ENCODE assay signal across 18 cellular contexts in the genomic region with DNA sequence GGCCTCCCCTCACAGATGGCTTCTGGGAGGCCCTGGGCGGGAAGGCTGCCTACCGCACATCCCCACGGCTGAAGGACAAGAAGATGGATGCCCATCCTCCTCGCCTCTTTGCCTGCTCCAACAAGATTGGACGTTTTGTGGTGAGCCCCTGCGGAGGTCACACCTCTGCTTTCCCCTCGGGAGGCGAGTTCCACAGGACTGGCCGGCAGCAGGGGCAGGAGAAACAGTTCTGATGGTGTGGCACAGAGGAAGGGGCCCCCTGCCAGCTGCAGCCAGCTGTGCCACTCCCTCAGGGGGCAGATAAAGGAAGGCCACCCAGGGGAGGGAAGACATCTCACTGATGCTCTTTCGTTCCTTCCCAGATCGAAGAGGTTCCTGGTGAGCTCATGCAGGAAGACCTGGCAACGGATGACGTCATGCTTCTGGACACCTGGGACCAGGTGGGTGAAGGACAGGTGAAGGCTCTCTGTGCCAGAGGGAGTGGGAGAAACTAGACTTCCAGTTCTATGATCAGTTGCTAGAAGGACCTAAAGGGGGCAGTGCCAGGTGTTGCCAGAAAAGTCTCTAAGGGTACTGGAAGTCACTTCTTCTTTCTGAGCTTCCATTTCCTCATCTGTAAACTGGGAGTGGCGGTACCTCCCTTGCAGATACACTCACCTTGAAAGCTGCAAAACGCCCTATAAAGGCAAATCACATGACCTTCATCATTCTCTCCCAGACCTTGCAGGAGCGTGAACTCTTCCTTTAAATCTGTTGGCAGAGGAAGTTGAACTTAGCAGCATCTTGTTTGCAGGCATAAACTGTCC. TPM values are rescaled to one million over a fixed set of nuclear protein-coding genes. Genes with fewer than 3 reads are reported as not detected.
DNase-seq lines count a peak whose midpoint lies in the region; ATAC-seq and TF ChIP-seq lines count a peak whose summit lies in the region.
"Had no signal": no experiment of that assay in that cellular context is flagged by ENCODE, and none has a peak within 500 bp of the region (broad histone marks: within the 10 kb centered on the region; RNA-seq: fewer than 3 reads in every experiment).

No MANE protein-coding gene starts in this region.

- ATAC-seq in GM21717 (IDR thresholded peaks at IDR 0.05; ENCODE audit: unreplicated experiment), result no peak
- ATAC-seq: activated T-cell treated with anti-CD3 and anti-CD28 coated beads, Interleukin-2, amount 50 U/mL, for 72 hours had no signal

- H2AFZ ChIP-seq in OCI-LY7 (ENCODE audit: low read length), result no peak overlapping the region

- POLR2A ChIA-PET in OCI-LY7 (lab: Charles Lee), result no interaction called here
- POLR2A ChIA-PET in activated CD4-positive, alpha-beta T cell treated with anti-CD3 and anti-CD28 coated beads, Interleukin-2, amount 10 ng/mL, durations not matched to agents 7 days and 5 days (lab: Charles Lee), result no interaction called here

- H3K27me3 ChIP-seq in right atrium auricular region, result no peaks in the 10 kb centered on the region
- H3K27me3 ChIP-seq: ovary had no signal

- intact Hi-C loops in OCI-LY7 (cut with micrococcal nuclease; ENCODE audit: unreplicated experiment), result no loop called here

- peak; percentile 10 for DNase-seq in DMS 273 (lab: John Stamatoyannopoulos, UW; ENCODE audit: unreplicated experiment)
- no peak for DNase-seq in DMS 273 treated with DMSO at 0.1 percent for 48 hours (lab: John Stamatoyannopoulos, UW)
- DNase-seq in OCI-LY7 (ENCODE audit: low spot score), result no peak
- DNase-seq in right atrium auricular region (ENCODE audit: low spot score), result no peak
- DNase-seq in substantia nigra (lab: John Stamatoyannopoulos, UW), result no peak
- DNase-seq in foreskin fibroblast, result no peak
- DNase-seq in activated CD4-positive, alpha-beta T cell treated with anti-CD3 and anti-CD28 coated beads, Interleukin-2, amount 10 ng/mL, durations not matched to agents 7 days and 5 days, result no peak
- DNase-seq: activated T-cell treated with anti-CD3 and anti-CD28 coated beads, Interleukin-2, amount 50 U/mL, for 72 hours; amygdala; NCI-H2029; NCI-H774; ovary; stimulated activated CD4-positive, alpha-beta T cell treated with anti-CD3 and anti-CD28 coated beads, Interleukin-12 subunit alpha, Interleukin-12 subunit beta, amount 100 ng/mL, for 4 hours; trophoblast cell had no signal

- no peak overlapping the region for H3K4me3 Mint-ChIP-seq in activated CD4-positive, alpha-beta T cell treated with anti-CD3 and anti-CD28 coated beads, Interleukin-2, amount 10 ng/mL, durations not matched to agents 7 days and 5 days
- H3K4me3 Mint-ChIP-seq: activated T-cell treated with anti-CD3 and anti-CD28 coated beads, Interleukin-2, amount 50 U/mL, for 72 hours; CD14-positive monocyte; T-helper 2 cell treated with Interferon-gamma antibody and Interleukin-4, amounts not matched to agents 5 μg/mL and 100 μg/mL, for 36 hours had no signal

- BruUV-seq in OCI-LY7 (replicated peaks; lab: Mats Ljungman, UMichigan), result no TSS peak

- H3K36me3 Mint-ChIP-seq in activated CD4-positive, alpha-beta T cell treated with anti-CD3 and anti-CD28 coated beads, Interleukin-2, amount 10 ng/mL, durations not matched to agents 7 days and 5 days (ENCODE audit: low read depth), result no peaks in the 10 kb centered on the region

- no peak overlapping the region for H3K4me2 ChIP-seq in OCI-LY7 (ENCODE audit: low read length)

- H3K4me1 Mint-ChIP-seq in activated CD4-positive, alpha-beta T cell treated with anti-CD3 and anti-CD28 coated beads, Interleukin-2, amount 10 ng/mL, durations not matched to agents 7 days and 5 days, result no peaks in the 10 kb centered on the region

- H3K9me3 ChIP-seq in OCI-LY7 (ENCODE audit: low read length), result no peaks in the 10 kb centered on the region
- no peaks in the 10 kb centered on the region for H3K9me3 ChIP-seq in right atrium auricular region
- H3K9me3 ChIP-seq: ovary had no signal

- H3K36me3 ChIP-seq in OCI-LY7 (ENCODE audit: insufficient read depth, low read length) (no peaks in the 10 kb centered on the region), right atrium auricular region (peaks cover 93% of the 10 kb centered on the region)
- H3K36me3 ChIP-seq: ovary had no signal

- H3K4me3 ChIP-seq in OCI-LY7 (ENCODE audit: low read depth, low read length, poor library complexity, severe bottlenecking) (no peak overlapping the region), right atrium auricular region (no peak overlapping the region), foreskin fibroblast (ENCODE audit: low read depth in 1 of 2, low read length in 2 of 2) (no peak overlapping the region)
- H3K4me3 ChIP-seq: ovary had no signal

- CTCF ChIA-PET in OCI-LY7 (lab: Charles Lee; ENCODE audit: unreplicated experiment), result no interaction called here
- CTCF ChIA-PET in activated CD4-positive, alpha-beta T cell treated with anti-CD3 and anti-CD28 coated beads, Interleukin-2, amount 10 ng/mL, durations not matched to agents 7 days and 5 days (lab: Charles Lee), result interaction anchor here (1.0 kb wide), 1 partner anchor 9 kb away, joined by 7 read pairs; no protein-coding TSS in a partner anchor

- H3K27ac Mint-ChIP-seq in activated CD4-positive, alpha-beta T cell treated with anti-CD3 and anti-CD28 coated beads, Interleukin-2, amount 10 ng/mL, durations not matched to agents 7 days and 5 days, result no peak overlapping the region
- H3K27ac Mint-ChIP-seq: activated T-cell treated with anti-CD3 and anti-CD28 coated beads, Interleukin-2, amount 50 U/mL, for 72 hours; T-helper 2 cell treated with Interferon-gamma antibody and Interleukin-4, amounts not matched to agents 5 μg/mL and 100 μg/mL, for 36 hours had no signal

- no peaks in the 10 kb centered on the region for H4K20me1 ChIP-seq in OCI-LY7 (ENCODE audit: insufficient read depth, low read length)

- no peak overlapping the region for H3K27ac ChIP-seq in OCI-LY7 (ENCODE audit: low read depth, low read length, poor library complexity, severe bottlenecking)
- peak overlapping the region; percentile 90 to 94 for H3K27ac ChIP-seq in right atrium auricular region
- peak overlapping the region; percentile 36 for H3K27ac ChIP-seq in substantia nigra (ENCODE audit: low read depth, low read length, poor library complexity, severe bottlenecking)
- H3K27ac ChIP-seq: 22Rv1 had no signal

- 0 out of 2 replicates have a peak, but pooled peaks have one; percentile 26 for TF ChIP-seq CTCF in OCI-LY7 (conservative IDR thresholded peaks at IDR 0.05; ENCODE audit: low read length)
- TF ChIP-seq CTCF in right atrium auricular region (IDR thresholded peaks at IDR 0.05), result no peak
- TF ChIP-seq CTCF in foreskin fibroblast (IDR thresholded peaks at IDR 0.05; ENCODE audit: low read depth, low read length), result no peak

- H3K9me2 ChIP-seq in OCI-LY7 (ENCODE audit: insufficient read depth, low read length), result no peaks in the 10 kb centered on the region

- H3K9me3 Mint-ChIP-seq in activated CD4-positive, alpha-beta T cell treated with anti-CD3 and anti-CD28 coated beads, Interleukin-2, amount 10 ng/mL, durations not matched to agents 7 days and 5 days, result no peaks in the 10 kb centered on the region
- H3K9me3 Mint-ChIP-seq: activated T-cell treated with anti-CD3 and anti-CD28 coated beads, Interleukin-2, amount 50 U/mL, for 72 hours; CD14-positive monocyte; T-helper 2 cell treated with Interferon-gamma antibody and Interleukin-4, amounts not matched to agents 5 μg/mL and 100 μg/mL, for 36 hours had no signal

- H3K4me1 ChIP-seq in OCI-LY7 (ENCODE audit: insufficient read depth, low read length, poor library complexity, severe bottlenecking) (no peaks in the 10 kb centered on the region), right atrium auricular region (peaks cover 0 to 65% of the 10 kb centered on the region in 2 donors)

- no peaks in the 10 kb centered on the region for H3K27me3 Mint-ChIP-seq in activated CD4-positive, alpha-beta T cell treated with anti-CD3 and anti-CD28 coated beads, Interleukin-2, amount 10 ng/mL, durations not matched to agents 7 days and 5 days

- no peaks in the 10 kb centered on the region for H3K79me2 ChIP-seq in OCI-LY7 (ENCODE audit: insufficient read depth, low read depth, low read length)

RNA-seq across cellular contexts. Expression of gene STOM, which starts 41.0 kb away (rescaled TPM):
- 3.3 and 5.7 TPM in 2 replicates for total RNA-seq in OCI-LY7 (2014; rRNA removed; shearing (Covaris generic))
- 7.3 and 8.1 TPM in 2 replicates for total RNA-seq in OCI-LY7 (2022)
- total RNA-seq in right atrium auricular region, result 100 to 1,000 TPM; 152 to 173 TPM
- 10 to 100 TPM; 35.5 to 48.1 TPM for total RNA-seq in activated CD4-positive, alpha-beta T cell treated with anti-CD3 and anti-CD28 coated beads, Interleukin-2, amount 10 ng/mL, durations not matched to agents 7 days and 5 days

Comparison
In these comparisons a context has a peak if more than half of its experiments do, and no peak if none do; other contexts are left out.
1. RNA of gene STOM, which starts 41.0 kb away (total RNA-seq): 152 to 173 TPM in right atrium auricular region and 35.5 to 48.1 TPM in activated CD4-positive, alpha-beta T cell treated with anti-CD3 and anti-CD28 coated beads, Interleukin-2, amount 10 ng/mL, durations not matched to agents 7 days and 5 days; 3.3 to 8.1 TPM in OCI-LY7; every median in the first group is over 4 times any median in the second.